22 cellular contexts compared by ENCODE assay signal in the genomic region with DNA sequence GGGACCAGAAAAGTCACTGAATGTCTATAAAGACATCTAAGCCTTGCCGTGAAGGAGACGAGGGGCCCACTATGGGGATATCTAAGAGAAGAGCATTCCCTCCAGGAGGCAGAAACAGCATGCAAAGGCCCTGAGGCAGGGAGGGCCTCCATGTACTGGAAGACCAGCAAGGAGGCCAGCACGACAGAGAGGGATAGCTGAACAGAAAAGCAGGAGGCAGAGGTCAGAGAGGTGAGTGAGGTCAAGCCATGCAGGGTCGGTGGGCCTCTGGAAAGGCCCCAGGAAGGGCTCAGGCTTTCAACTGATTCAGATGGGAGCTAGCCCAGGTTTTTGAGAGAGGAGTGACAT. TPM values are rescaled to one million over a fixed set of nuclear protein-coding genes. Genes with fewer than 3 reads are reported as not detected.
DNase-seq lines count a peak whose midpoint lies in the region; ATAC-seq, FAIRE-seq and TF ChIP-seq lines count a peak whose summit lies in the region.
"Had no signal": no experiment of that assay in that cellular context is flagged by ENCODE, and none has a peak within 500 bp of the region (broad histone marks: within the 10 kb centered on the region; RNA-seq: fewer than 3 reads in every experiment).

No MANE protein-coding gene starts in this region.

- TF ChIP-seq RAD21 in IMR-90 (IDR thresholded peaks at IDR 0.05; ENCODE audit: low read length): no peak
- TF ChIP-seq RAD21 in SK-N-SH (IDR thresholded peaks at IDR 0.05; ENCODE audit: low read length): no peak

- no peak for TF ChIP-seq POLR2A in IMR-90 (IDR thresholded peaks at IDR 0.05; ENCODE audit: low read depth, low read length)

- H3K18ac ChIP-seq in IMR-90 (ENCODE audit: low read depth, low read length): no peak overlapping the region

- no peak for FAIRE-seq in D721Med (lab: Jason Lieb, UNC)
- FAIRE-seq: astrocyte, GM12878 had no signal

- TF ChIP-seq EP300 in SK-N-SH (IDR thresholded peaks at IDR 0.05; ENCODE audit: borderline replicate concordance in 1 of 2, low read depth in 1 of 2, low read length in 1 of 2): no peak

- CTCF ChIA-PET in IMR-90 (lab: Yijun Ruan, JAX) (interaction anchor here (0.6 kb wide), 1 partner anchor 17 kb away, joined by 4 read pairs; no protein-coding TSS in a partner anchor), SK-N-SH (lab: Yijun Ruan, JAX) (no interaction called here)

- no peak overlapping the region for H3K56ac ChIP-seq in IMR-90 (ENCODE audit: extremely low read depth, insufficient read depth, low read length)

- H2BK20ac ChIP-seq in IMR-90 (ENCODE audit: low read depth, low read length): no peak overlapping the region

- no peak overlapping the region for H2AFZ ChIP-seq in IMR-90 (replicated peaks; ENCODE audit: low read length, poor library complexity)
- H2AFZ ChIP-seq in SK-N-SH (ENCODE audit: low read depth): no peak overlapping the region

- H2BK120ac ChIP-seq in IMR-90 (ENCODE audit: low read depth, low read length): no peak overlapping the region

- 54% methylated on average over 2 of the region's 4 CpGs; no CpG with 5 or more reads in 1 of the 2 experiments for WGBS in IMR-90 (ENCODE audit: extremely low coverage in 2 of 2, insufficient read length in 1 of 2), 2 experiments
- 22% methylated on average over 4 of the region's 4 CpGs for WGBS in SK-N-SH (ENCODE audit: low lambda C conversion rate)

- H3K9me3 ChIP-seq in IMR-90 (ENCODE audit: control insufficient read depth, insufficient read depth, low read length): no peaks in the 10 kb centered on the region
- H3K9me3 ChIP-seq in SK-N-SH: no peaks in the 10 kb centered on the region
- H3K9me3 ChIP-seq: tibial nerve had no signal

- H3K9me2 ChIP-seq in SK-N-SH: no peaks in the 10 kb centered on the region

- H4K5ac ChIP-seq in IMR-90 (ENCODE audit: low read depth, low read length): no peak overlapping the region

- H3K36me3 Mint-ChIP-seq in activated T-cell treated with anti-CD3 and anti-CD28 coated beads, Interleukin-2, amount 50 U/mL, for 4 hours (ENCODE audit: insufficient read depth): peaks cover 16% of the 10 kb centered on the region
- peaks cover 35% of the 10 kb centered on the region for H3K36me3 Mint-ChIP-seq in activated naive CD8-positive, alpha-beta T cell treated with anti-CD3 and anti-CD28 coated beads, Interleukin-2, amount 50 U/mL, for 24 hours (ENCODE audit: low read depth)
- peaks cover 7% of the 10 kb centered on the region for H3K36me3 Mint-ChIP-seq in stimulated activated effector memory CD8-positive, alpha-beta T cell treated with anti-CD3 and anti-CD28 coated beads, Interleukin-12 subunit alpha, Interleukin-12 subunit beta, amount 100 ng/mL, for 72 hours

- POLR2A ChIA-PET in IMR-90 (lab: Charles Lee; ENCODE audit: unreplicated experiment): no interaction called here
- POLR2A ChIA-PET in SK-N-SH (lab: Yijun Ruan, JAX): interaction anchor here (0.6 kb wide), 1 partner anchor 44 kb away, joined by 3 read pairs; no protein-coding TSS in a partner anchor

- H3K9me1 ChIP-seq in IMR-90 (ENCODE audit: insufficient read depth, low read length): peaks cover 11% of the 10 kb centered on the region; the same call in 1 of the 2 replicates

- no peak overlapping the region for H2BK15ac ChIP-seq in IMR-90 (ENCODE audit: low read depth, low read length)

- peaks cover 8% of the 10 kb centered on the region for H3K36me3 ChIP-seq in IMR-90 (ENCODE audit: control insufficient read depth, insufficient read depth, low read length)
- H3K36me3 ChIP-seq in SK-N-SH (replicated peaks in 1 of 2; ENCODE audit: control insufficient read depth in 1 of 2, insufficient read depth in 2 of 2, low read length in 1 of 2): no peaks in the 10 kb centered on the region
- H3K36me3 ChIP-seq: tibial nerve had no signal

- no peaks in the 10 kb centered on the region for H3K27me3 Mint-ChIP-seq in activated T-cell treated with anti-CD3 and anti-CD28 coated beads, Interleukin-2, amount 50 U/mL, for 4 hours (ENCODE audit: low read depth)
- no peaks in the 10 kb centered on the region for H3K27me3 Mint-ChIP-seq in activated naive CD8-positive, alpha-beta T cell treated with anti-CD3 and anti-CD28 coated beads, Interleukin-2, amount 50 U/mL, for 24 hours

- peak overlapping the region; percentile 90 for H3K27ac Mint-ChIP-seq in activated naive CD8-positive, alpha-beta T cell treated with anti-CD3 and anti-CD28 coated beads, Interleukin-2, amount 50 U/mL, for 24 hours
- peak overlapping the region; percentile 54 for H3K27ac Mint-ChIP-seq in stimulated activated effector memory CD8-positive, alpha-beta T cell treated with anti-CD3 and anti-CD28 coated beads, Interleukin-12 subunit alpha, Interleukin-12 subunit beta, amount 100 ng/mL, for 72 hours
- H3K27ac Mint-ChIP-seq: nephron had no signal

- no peak for ATAC-seq in activated T-cell treated with anti-CD3 and anti-CD28 coated beads, Interleukin-2, amount 50 U/mL, for 4 hours
- no peak for ATAC-seq in IMR-90 (ENCODE audit: low read depth)
- no peak for ATAC-seq in activated naive CD8-positive, alpha-beta T cell treated with anti-CD3 and anti-CD28 coated beads, Interleukin-2, amount 50 U/mL, for 24 hours
- no peak for ATAC-seq in stimulated activated effector memory CD8-positive, alpha-beta T cell treated with anti-CD3 and anti-CD28 coated beads, Interleukin-12 subunit alpha, Interleukin-12 subunit beta, amount 100 ng/mL, for 72 hours
- ATAC-seq: GM12878 had no signal

- H3K4me3 ChIP-seq in IMR-90 (ENCODE audit: insufficient read depth, low read depth, low read length) (no peak overlapping the region), SK-N-SH (ENCODE audit: low read depth in 2 of 2, low read length in 1 of 2) (no peak overlapping the region)
- H3K4me3 ChIP-seq: GM12878, tibial nerve had no signal

- peaks cover 80% of the 10 kb centered on the region for H3K4me1 Mint-ChIP-seq in activated T-cell treated with anti-CD3 and anti-CD28 coated beads, Interleukin-2, amount 50 U/mL, for 4 hours (ENCODE audit: low read depth)
- H3K4me1 Mint-ChIP-seq in activated naive CD8-positive, alpha-beta T cell treated with anti-CD3 and anti-CD28 coated beads, Interleukin-2, amount 50 U/mL, for 24 hours: peaks cover 83% of the 10 kb centered on the region
- peaks cover 47% of the 10 kb centered on the region for H3K4me1 Mint-ChIP-seq in stimulated activated effector memory CD8-positive, alpha-beta T cell treated with anti-CD3 and anti-CD28 coated beads, Interleukin-12 subunit alpha, Interleukin-12 subunit beta, amount 100 ng/mL, for 72 hours

- intact Hi-C loops in IMR-90 (cut with micrococcal nuclease): no loop called here

- no peaks in the 10 kb centered on the region for H3F3A ChIP-seq in SK-N-SH (replicated peaks; ENCODE audit: insufficient read depth)

- H3K4me2 ChIP-seq in IMR-90 (ENCODE audit: low read depth, low read length) (no peak overlapping the region), SK-N-SH (no peak overlapping the region)

- dilution Hi-C loops in IMR-90 (cut with HindIII; ENCODE audit: low sequenced_read_pairs, unreplicated experiment): no loop called here

- no peak overlapping the region for H2AK9ac ChIP-seq in IMR-90 (replicated peaks; ENCODE audit: low read depth, low read length, poor library complexity)

- H2BK5ac ChIP-seq in IMR-90 (ENCODE audit: low read depth, low read length, poor library complexity, severe bottlenecking): no peak overlapping the region

- no peaks in the 10 kb centered on the region for H3K27me3 ChIP-seq in IMR-90 (ENCODE audit: control insufficient read depth, insufficient read depth, low read length)
- H3K27me3 ChIP-seq in SK-N-SH (ENCODE audit: insufficient read depth): peaks cover 17% of the 10 kb centered on the region; the same call in 1 of the 2 replicates

- BruUV-seq in IMR-90 (replicated peaks; lab: Mats Ljungman, UMichigan): no TSS peak

- H4K91ac ChIP-seq in IMR-90 (ENCODE audit: insufficient read depth, low read depth, low read length): no peak overlapping the region

- H3K9me3 Mint-ChIP-seq in activated T-cell treated with anti-CD3 and anti-CD28 coated beads, Interleukin-2, amount 50 U/mL, for 4 hours: no peaks in the 10 kb centered on the region
- no peaks in the 10 kb centered on the region for H3K9me3 Mint-ChIP-seq in activated naive CD8-positive, alpha-beta T cell treated with anti-CD3 and anti-CD28 coated beads, Interleukin-2, amount 50 U/mL, for 24 hours
- no peaks in the 10 kb centered on the region for H3K9me3 Mint-ChIP-seq in stimulated activated effector memory CD8-positive, alpha-beta T cell treated with anti-CD3 and anti-CD28 coated beads, Interleukin-12 subunit alpha, Interleukin-12 subunit beta, amount 100 ng/mL, for 72 hours
- H3K9me3 Mint-ChIP-seq: IgD-negative memory B cell, nephron had no signal

- H3K79me1 ChIP-seq in IMR-90 (ENCODE audit: low read depth in 1 of 2, low read length in 2 of 2): peaks cover 30 to 54% of the 10 kb centered on the region in 2 experiments; a peak in 3 of 4 replicates

- H3K14ac ChIP-seq in IMR-90 (replicated peaks; ENCODE audit: low read depth, low read length): no peak overlapping the region

- no peak overlapping the region for H3K23ac ChIP-seq in IMR-90 (ENCODE audit: low read depth, low read length)

- 0 out of 2 replicates have a peak overlapping the region, but pooled peaks have one; percentile 6 for H2AK5ac ChIP-seq in IMR-90 (ENCODE audit: low read depth, low read length)

- TF ChIP-seq CTCF in IMR-90 (conservative IDR thresholded peaks at IDR 0.05; ENCODE audit: low read depth, low read length) (no peak), SK-N-SH (IDR thresholded peaks at IDR 0.05) (no peak), D721Med (IDR thresholded peaks at IDR 0.05; ENCODE audit: insufficient read depth, missing control alignments) (no peak)

- DNase-seq in activated T-cell treated with anti-CD3 and anti-CD28 coated beads, Interleukin-2, amount 50 U/mL, for 4 hours: no peak
- DNase-seq in activated T-cell treated with anti-CD3 and anti-CD28 coated beads for 4 hours (no peak), IMR-90 (no peak), SK-N-SH (no peak), D721Med (ENCODE audit: insufficient read length, low spot score) (no peak), pons (ENCODE audit: low spot score) (no peak)
- no peak for DNase-seq in activated naive CD8-positive, alpha-beta T cell treated with anti-CD3 and anti-CD28 coated beads, Interleukin-2, amount 50 U/mL, for 24 hours
- no peak for DNase-seq in stimulated activated effector memory CD8-positive, alpha-beta T cell treated with anti-CD3 and anti-CD28 coated beads, Interleukin-12 subunit alpha, Interleukin-12 subunit beta, amount 100 ng/mL, for 72 hours (ENCODE audit: low spot score in 2 of 2)
- DNase-seq: activated effector memory CD4-positive, alpha-beta T cell treated with Interleukin-2 at 50 U/mL for 16 hours; cerebellar nuclear complex; DMS53; GOT3; mesendoderm; MM.1S; NCI-H1436 treated with DMSO at 0.1 percent for 48 hours; NCI-H69; posterior cingulate gyrus had no signal

- no peaks in the 10 kb centered on the region for H3K79me2 ChIP-seq in SK-N-SH (ENCODE audit: insufficient read depth)

- H3K27ac ChIP-seq in IMR-90 (ENCODE audit: insufficient read depth, low read length) (no peak overlapping the region), SK-N-SH (ENCODE audit: low read depth in 2 of 2, low read length in 1 of 2) (no peak overlapping the region)
- H3K27ac ChIP-seq: tibial nerve had no signal

- no peak overlapping the region for H3K4ac ChIP-seq in IMR-90 (ENCODE audit: low read depth, low read length)

- H3K4me3 Mint-ChIP-seq in activated T-cell treated with anti-CD3 and anti-CD28 coated beads, Interleukin-2, amount 50 U/mL, for 4 hours: peak overlapping the region; percentile 27
- H3K4me3 Mint-ChIP-seq in activated naive CD8-positive, alpha-beta T cell treated with anti-CD3 and anti-CD28 coated beads, Interleukin-2, amount 50 U/mL, for 24 hours: peak overlapping the region; percentile 41
- H3K4me3 Mint-ChIP-seq in stimulated activated effector memory CD8-positive, alpha-beta T cell treated with anti-CD3 and anti-CD28 coated beads, Interleukin-12 subunit alpha, Interleukin-12 subunit beta, amount 100 ng/mL, for 72 hours: no peak overlapping the region
- H3K4me3 Mint-ChIP-seq: IgD-negative memory B cell, nephron had no signal

- H3K4me1 ChIP-seq in IMR-90 (ENCODE audit: control insufficient read depth, insufficient read depth, low read length): peaks cover 11% of the 10 kb centered on the region
- H3K4me1 ChIP-seq in SK-N-SH (ENCODE audit: control insufficient read depth in 1 of 2, insufficient read depth in 2 of 2, low read depth in 1 of 2, low read length in 1 of 2): peaks cover under 1 to 2% of the 10 kb centered on the region in 2 experiments; a peak in 2 of 4 replicates

- no peak overlapping the region for H4K8ac ChIP-seq in IMR-90 (ENCODE audit: low read depth in 2 of 2, low read length in 2 of 2)

- in situ Hi-C loops in IMR-90 (cut with MboI; ENCODE audit: low sequenced_read_pairs): no loop called here

- H4K20me1 ChIP-seq in IMR-90 (ENCODE audit: insufficient read depth, low read length): no peaks in the 10 kb centered on the region
- H4K20me1 ChIP-seq in SK-N-SH (ENCODE audit: insufficient read depth): no peaks in the 10 kb centered on the region

- no peak overlapping the region for H3K9ac ChIP-seq in IMR-90 (ENCODE audit: low read depth, low read length)
- H3K9ac ChIP-seq in SK-N-SH: no peak overlapping the region

RNA-seq across cellular contexts. Expression of a gene that starts 5.7 kb away (rescaled TPM):
- 10 to 100 TPM; 21.2 to 29.4 (median 22.2) TPM for total RNA-seq in activated T-cell treated with anti-CD3 and anti-CD28 coated beads, Interleukin-2, amount 50 U/mL, for 4 hours
- 19.7 and 20.3 TPM in 2 replicates for total RNA-seq in IMR-90 (2012; rRNA removed)
- 15.3 and 17.6 TPM in 2 replicates for polyA plus RNA-seq in IMR-90 (2012; rRNA removed)
- 8.1 and 12.6 TPM in 2 replicates for polyA plus RNA-seq in IMR-90 (2012; cell fraction: cytosol; rRNA removed)
- 7.4 and 9.4 TPM in 2 replicates for polyA plus RNA-seq in IMR-90 (2012; cell fraction: nucleus; rRNA removed; ENCODE audit: low replicate concordance)
- 3.0 and 3.8 TPM in 2 replicates for polyA plus RNA-seq in SK-N-SH (2012; rRNA removed)
- 2.4 and 3.6 TPM in 2 replicates for polyA plus RNA-seq in SK-N-SH (2012; cell fraction: cytosol; rRNA removed)
- 2.2 TPM in 2 replicates for polyA plus RNA-seq in SK-N-SH (2012; cell fraction: nucleus; rRNA removed)

RNA-seq across cellular contexts. Expression of a gene that starts 30.3 kb away (rescaled TPM):
- total RNA-seq in activated T-cell treated with anti-CD3 and anti-CD28 coated beads, Interleukin-2, amount 50 U/mL, for 4 hours: 1,000 to 10,000 TPM; 1,023 to 1,175 (median 1,139) TPM
- 842 and 3,620 TPM in 2 replicates for total RNA-seq in IMR-90 (2012; rRNA removed)
- polyA plus RNA-seq in IMR-90 (2012; rRNA removed) (5,527 and 7,531 TPM in 2 replicates), SK-N-SH (2012; rRNA removed) (3,924 and 7,920 TPM in 2 replicates)
- polyA plus RNA-seq in IMR-90 (2012; cell fraction: cytosol; rRNA removed): 7,585 and 16,787 TPM in 2 replicates
- 1,357 and 2,658 TPM in 2 replicates for polyA plus RNA-seq in IMR-90 (2012; cell fraction: nucleus; rRNA removed; ENCODE audit: low replicate concordance)
- 5,618 and 8,173 TPM in 2 replicates for polyA plus RNA-seq in SK-N-SH (2012; cell fraction: cytosol; rRNA removed)
- polyA plus RNA-seq in SK-N-SH (2012; cell fraction: nucleus; rRNA removed): 1,784 and 3,464 TPM in 2 replicates
